ENCODE assay signal across 9 cellular contexts in the genomic region with DNA sequence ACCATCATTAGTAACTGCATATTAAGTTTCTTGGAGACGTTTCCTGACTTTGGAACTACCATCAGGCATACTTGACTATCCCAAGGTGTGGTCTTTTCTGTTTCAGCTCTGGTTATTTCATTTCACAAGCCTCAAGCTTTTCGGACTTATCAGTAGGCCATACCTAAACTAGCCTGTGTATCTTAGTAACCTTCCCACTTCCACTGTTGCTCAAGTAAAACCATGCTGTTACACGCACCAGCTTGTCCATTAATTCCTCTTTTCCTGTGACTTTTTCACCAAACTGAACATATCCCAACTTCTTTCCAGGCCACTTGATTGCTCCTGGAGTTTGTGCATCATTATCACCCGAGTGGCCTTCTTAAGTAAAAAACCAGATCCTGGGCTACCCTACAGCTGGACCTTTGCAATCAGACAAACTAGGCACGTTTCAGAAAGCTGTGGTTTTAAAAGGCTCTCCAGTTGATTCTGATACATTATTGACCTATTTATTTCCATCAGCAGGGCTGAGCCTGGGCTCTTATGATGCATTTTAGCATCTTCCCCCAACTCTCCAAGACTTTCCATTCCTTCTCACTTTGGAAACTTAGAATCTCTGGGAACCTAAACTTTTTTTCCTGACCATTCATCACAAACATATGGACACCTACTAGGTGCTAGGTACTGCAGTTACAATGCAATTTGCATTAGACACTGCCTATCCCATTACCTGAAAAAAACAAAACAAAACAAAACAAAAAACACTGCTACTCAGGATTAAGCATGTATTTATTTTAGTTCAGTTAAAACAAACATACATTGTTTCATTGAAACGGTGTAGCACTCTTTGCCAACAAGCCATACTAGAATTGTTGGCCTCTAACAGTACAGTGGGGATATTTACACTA. TPM values are rescaled to one million over a fixed set of nuclear protein-coding genes. Genes with fewer than 3 reads are reported as not detected.
A peak's percentile ranks its signal among the peaks of the same experiment; 100 is the strongest.
DNase-seq lines count a peak whose midpoint lies in the region; ATAC-seq and TF ChIP-seq lines count a peak whose summit lies in the region.
"Had no signal": no experiment of that assay in that cellular context is flagged by ENCODE, and none has a peak within 500 bp of the region (broad histone marks: within the 10 kb centered on the region; RNA-seq: fewer than 3 reads in every experiment).

No MANE protein-coding gene starts in this region.

- DNase-seq in MCF 10A (ENCODE audit: unreplicated experiment) (peak; percentile 72), breast epithelium (ENCODE audit: low spot score in 2 of 2) (no peak), SK-MEL-5 (ENCODE audit: low read depth, low spot score) (peak; percentile 28), foreskin fibroblast (peak; percentile 75 to 88), stomach (no peak)
- DNase-seq in activated naive CD4-positive, alpha-beta T cell treated with anti-CD3 and anti-CD28 coated beads, Interleukin-2, amount 10 ng/mL, durations not matched to agents 7 days and 5 days, result no peak
- no peak for DNase-seq in stimulated activated CD4-positive, alpha-beta T cell treated with anti-CD3 and anti-CD28 coated beads, Interleukin-12 subunit alpha, Interleukin-12 subunit beta, amount 100 ng/mL, for 4 hours
- DNase-seq: activated T-cell treated with anti-CD3 and anti-CD28 coated beads, Interleukin-2, amount 50 U/mL, for 48 hours had no signal

- H3K4me1 ChIP-seq in breast epithelium (no peaks in the 10 kb centered on the region), stomach (peaks cover 14 to 54% (median 37%) of the 10 kb centered on the region in 4 donors)

- TF ChIP-seq POLR2A in breast epithelium (IDR thresholded peaks at IDR 0.05) (no peak), stomach (IDR thresholded peaks at IDR 0.05) (no peak)

- H3K9me3 Mint-ChIP-seq in MCF 10A (ENCODE audit: unreplicated experiment), result no peaks in the 10 kb centered on the region
- no peaks in the 10 kb centered on the region for H3K9me3 Mint-ChIP-seq in activated naive CD4-positive, alpha-beta T cell treated with anti-CD3 and anti-CD28 coated beads, Interleukin-2, amount 10 ng/mL, durations not matched to agents 7 days and 5 days

- 22 to 38% (median 26%) methylated on average over 6 of the region's 6 CpGs for WGBS in stomach, 5 donors

- POLR2A ChIA-PET in MCF 10A (lab: Yijun Ruan, JAX), result interaction anchor here (0.7 to 5.3 kb wide), 39 partner anchors 11 to 591 kb away, joined by 3 to 129 read pairs (median 6); a partner anchor contains a TSS

- H3K27me3 Mint-ChIP-seq in MCF 10A (ENCODE audit: insufficient read depth, unreplicated experiment), result no peaks in the 10 kb centered on the region
- peaks cover 3% of the 10 kb centered on the region for H3K27me3 Mint-ChIP-seq in activated naive CD4-positive, alpha-beta T cell treated with anti-CD3 and anti-CD28 coated beads, Interleukin-2, amount 10 ng/mL, durations not matched to agents 7 days and 5 days

- H3K4me1 Mint-ChIP-seq in MCF 10A (ENCODE audit: insufficient read depth, unreplicated experiment), result peaks cover 18% of the 10 kb centered on the region
- peaks cover 44% of the 10 kb centered on the region for H3K4me1 Mint-ChIP-seq in activated naive CD4-positive, alpha-beta T cell treated with anti-CD3 and anti-CD28 coated beads, Interleukin-2, amount 10 ng/mL, durations not matched to agents 7 days and 5 days

- H3K4me3 ChIP-seq in breast epithelium (no peak overlapping the region), foreskin fibroblast (ENCODE audit: low read depth in 1 of 2, low read length in 2 of 2) (no peak overlapping the region), stomach (no peak overlapping the region)

- H3K9me3 ChIP-seq in breast epithelium (no peaks in the 10 kb centered on the region), stomach (no peaks in the 10 kb centered on the region)

- H3K27me3 ChIP-seq in breast epithelium (no peaks in the 10 kb centered on the region), stomach (no peaks in the 10 kb centered on the region)

- no peak for ATAC-seq in HG03432 (IDR thresholded peaks at IDR 0.05; ENCODE audit: unreplicated experiment)

- TF ChIP-seq EP300 in stomach (IDR thresholded peaks at IDR 0.05), result no peak

- H3K36me3 ChIP-seq in breast epithelium (peaks cover 19% of the 10 kb centered on the region), stomach (peaks cover 40 to 43% (median 43%) of the 10 kb centered on the region in 4 donors)

- peak overlapping the region; percentile 7 for H3K27ac Mint-ChIP-seq in MCF 10A (ENCODE audit: low read depth, unreplicated experiment)
- no peak overlapping the region for H3K27ac Mint-ChIP-seq in activated naive CD4-positive, alpha-beta T cell treated with anti-CD3 and anti-CD28 coated beads, Interleukin-2, amount 10 ng/mL, durations not matched to agents 7 days and 5 days

- intact Hi-C loops in MCF 10A (cut with micrococcal nuclease) (loop anchor here (1.0 to 5.0 kb wide), 2 partner anchors 205 to 232 kb away; no protein-coding TSS in a partner anchor), breast epithelium (cut with DNase I; ENCODE audit: low total_unique reads) (no loop called here), stomach (cut with DNase I; ENCODE audit: low total_unique reads) (no loop called here)

- CTCF ChIA-PET in MCF 10A (lab: Yijun Ruan, JAX), result interaction anchor here (0.7 to 2.0 kb wide), 7 partner anchors 16 to 320 kb away, joined by 3 to 10 read pairs (median 4); no protein-coding TSS in a partner anchor
- CTCF ChIA-PET in activated naive CD4-positive, alpha-beta T cell treated with anti-CD3 and anti-CD28 coated beads, Interleukin-2, amount 10 ng/mL, durations not matched to agents 7 days and 5 days (lab: Charles Lee), result interaction anchor here (1.8 kb wide), 1 partner anchor 167 kb away, joined by 4 read pairs; no protein-coding TSS in a partner anchor

- H3K36me3 Mint-ChIP-seq in MCF 10A (ENCODE audit: insufficient read depth, unreplicated experiment), result peaks cover 69% of the 10 kb centered on the region
- peaks cover 41% of the 10 kb centered on the region for H3K36me3 Mint-ChIP-seq in activated naive CD4-positive, alpha-beta T cell treated with anti-CD3 and anti-CD28 coated beads, Interleukin-2, amount 10 ng/mL, durations not matched to agents 7 days and 5 days

- BruUV-seq in MCF 10A (replicated peaks; lab: Mats Ljungman, UMichigan), result no TSS peak

- H3K4me3 Mint-ChIP-seq in MCF 10A (ENCODE audit: unreplicated experiment), result no peak overlapping the region
- no peak overlapping the region for H3K4me3 Mint-ChIP-seq in activated naive CD4-positive, alpha-beta T cell treated with anti-CD3 and anti-CD28 coated beads, Interleukin-2, amount 10 ng/mL, durations not matched to agents 7 days and 5 days

- TF ChIP-seq CTCF in MCF 10A (IDR thresholded peaks at IDR 0.05; ENCODE audit: unreplicated experiment), result no peak
- TF ChIP-seq CTCF in breast epithelium (IDR thresholded peaks at IDR 0.05), result no peak
- TF ChIP-seq CTCF in foreskin fibroblast (IDR thresholded peaks at IDR 0.05; ENCODE audit: low read depth, low read length), result no peak
- no peak for TF ChIP-seq CTCF in stomach (IDR thresholded peaks at IDR 0.05)

- in situ Hi-C loops in SK-MEL-5 (cut with HindIII; ENCODE audit: low pct_unique_long_range_greater_than_20kb, low sequenced_read_pairs), result loop anchor here (25.0 kb wide), 1 partner anchor 280 kb away; no protein-coding TSS in a partner anchor

- H3K27ac ChIP-seq in breast epithelium (peak overlapping the region in 1 of 2 donors; percentile 18), stomach (peak overlapping the region in 3 of 5 donors; percentile 1 to 53 (median 40))

RNA-seq across cellular contexts. Expression of a gene that starts 14.9 kb away (rescaled TPM):
- total RNA-seq in MCF 10A (2022) (817 and 1,070 TPM in 2 replicates), breast epithelium (100 to 1,000 TPM; 250 to 424 (median 399) TPM), stomach (100 to 1,000 TPM; 141 to 716 (median 250) TPM)
- 257 and 278 TPM in 2 replicates for total RNA-seq in SK-MEL-5 (2014; rRNA removed; shearing (Covaris generic))
- 167 and 187 TPM in 2 replicates for polyA plus RNA-seq in SK-MEL-5 (2015; cell fraction: cytosol; rRNA removed)
- polyA plus RNA-seq in SK-MEL-5 (2015; cell fraction: nucleus; rRNA removed), result 633 and 636 TPM in 2 replicates
- polyA plus RNA-seq in stomach, result 10 to 100 TPM; 26.6 to 88.6 (median 27.2) TPM

Comparison
In these comparisons a context has a peak if more than half of its experiments do, and no peak if none do; other contexts are left out.
1. DNase-seq: peak in MCF 10A (single experiment), SK-MEL-5 (single experiment) and foreskin fibroblast (2 of 2); none in breast epithelium (0 of 2), stomach (single experiment), activated naive CD4-positive, alpha-beta T cell treated with anti-CD3 and anti-CD28 coated beads, Interleukin-2, amount 10 ng/mL, durations not matched to agents 7 days and 5 days (single experiment) and stimulated activated CD4-positive, alpha-beta T cell treated with anti-CD3 and anti-CD28 coated beads, Interleukin-12 subunit alpha, Interleukin-12 subunit beta, amount 100 ng/mL, for 4 hours (single experiment).